Comparison of ENCODE assay signal across 1 cellular context in the genomic region with DNA sequence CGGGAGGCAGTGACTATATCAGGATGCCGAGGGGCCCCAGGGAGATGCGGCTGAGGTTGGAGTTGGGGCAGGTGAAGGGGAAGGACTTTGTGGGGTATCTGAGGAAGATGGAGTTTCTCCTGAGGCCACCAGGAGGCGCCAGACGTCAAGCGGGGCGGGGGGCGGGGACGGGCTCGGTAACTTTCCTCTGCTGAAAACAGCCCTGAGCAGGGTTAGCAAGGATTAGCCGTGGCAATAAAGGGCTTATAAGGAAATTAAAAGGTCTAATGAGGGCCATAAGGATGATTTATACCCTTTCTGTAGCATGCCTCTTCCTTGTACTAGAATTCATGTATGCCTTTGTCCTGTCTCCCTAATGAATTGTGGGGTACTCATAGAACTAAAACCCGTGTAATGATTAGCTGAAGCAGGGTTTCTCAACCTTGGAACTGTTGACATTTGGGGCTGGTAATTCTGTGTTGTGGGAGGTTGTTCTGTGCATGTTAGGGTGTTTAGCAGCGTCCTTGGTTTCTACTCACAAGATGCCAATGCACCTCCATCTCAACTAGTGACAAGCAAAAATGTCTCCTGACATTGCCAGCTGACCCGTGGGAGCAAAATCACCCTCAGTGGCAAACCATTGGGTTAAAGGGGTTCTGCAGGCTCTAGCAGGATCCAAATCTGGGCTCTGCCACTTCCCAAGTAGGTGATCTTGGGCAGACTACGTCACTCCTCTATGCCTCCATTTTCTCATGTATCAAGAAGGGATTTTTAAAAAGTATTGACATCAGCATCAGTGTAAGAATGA.
A peak's percentile ranks its signal among the peaks of the same experiment; 100 is the strongest.
TF ChIP-seq lines count a peak whose summit lies in the region.

No MANE protein-coding gene starts in this region.

TF ChIP-seq in HepG2, 621 proteins besides CTCF, POLR2A, EP300 and RAD21 (continued from another document and continues in another):
- TF ChIP-seq, protein P1, sequence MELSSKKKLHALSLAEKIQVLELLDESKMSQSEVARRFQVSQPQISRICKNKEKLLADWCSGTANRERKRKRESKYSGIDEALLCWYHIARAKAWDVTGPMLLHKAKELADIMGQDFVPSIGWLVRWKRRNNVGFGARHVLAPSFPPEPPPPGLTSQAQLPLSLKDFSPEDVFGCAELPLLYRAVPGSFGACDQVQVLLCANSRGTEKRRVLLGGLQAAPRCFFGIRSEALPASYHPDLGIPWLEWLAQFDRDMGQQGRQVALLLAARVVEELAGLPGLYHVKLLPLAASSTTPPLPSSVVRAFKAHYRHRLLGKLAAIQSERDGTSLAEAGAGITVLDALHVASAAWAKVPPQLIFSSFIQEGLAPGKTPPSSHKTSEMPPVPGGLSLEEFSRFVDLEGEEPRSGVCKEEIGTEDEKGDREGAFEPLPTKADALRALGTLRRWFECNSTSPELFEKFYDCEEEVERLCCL (CRISPR knock-in tag; IDR thresholded peaks at IDR 0.05; ENCODE audit: borderline replicate concordance) = 0 out of 2 replicates have a peak, but pooled peaks have one; percentile 77
- TF ChIP-seq ZNF703 (CRISPR knock-in tag; IDR thresholded peaks at IDR 0.05; ENCODE audit: borderline replicate concordance) = no peak
- 0 out of 2 replicates have a peak, but pooled peaks have one; percentile 29 for TF ChIP-seq ZFP37 (CRISPR knock-in tag; IDR thresholded peaks at IDR 0.05; ENCODE audit: borderline replicate concordance)
- TF ChIP-seq SOX13 (IDR thresholded peaks at IDR 0.05) = peak; percentile 73
- peak in 1 of 2 experiments; percentile 91; a peak in 2 of 4 replicates for TF ChIP-seq SOX13 (CRISPR knock-in tag; conservative IDR thresholded peaks at IDR 0.05 in 1 of 2, IDR thresholded peaks at IDR 0.05 in 1 of 2)
- no peak for TF ChIP-seq ZBTB8A (CRISPR knock-in tag; IDR thresholded peaks at IDR 0.05; ENCODE audit: borderline replicate concordance, low read depth)
- TF ChIP-seq KLF16 (CRISPR knock-in tag; IDR thresholded peaks at IDR 0.05) = peak in 1 of 2 experiments; percentile 84; a peak in 2 of 4 replicates
- TF ChIP-seq KDM6A (CRISPR knock-in tag; IDR thresholded peaks at IDR 0.05; ENCODE audit: low read depth) = peak; percentile 90
- no peak for TF ChIP-seq ZFP82 (CRISPR knock-in tag; IDR thresholded peaks at IDR 0.05; ENCODE audit: borderline replicate concordance)
- TF ChIP-seq ZFP41 (CRISPR knock-in tag; IDR thresholded peaks at IDR 0.05; ENCODE audit: borderline replicate concordance) = no peak
- TF ChIP-seq SRY (CRISPR knock-in tag; IDR thresholded peaks at IDR 0.05) = no peak
- TF ChIP-seq KDM2A (CRISPR knock-in tag; IDR thresholded peaks at IDR 0.05; ENCODE audit: borderline replicate concordance, low read depth) = peak; percentile 69
- TF ChIP-seq U2AF1 (optimal IDR thresholded peaks at IDR 0.05; ENCODE audit: low read depth, low read length) = no peak
- no peak; the same call in 1 of the 2 replicates for TF ChIP-seq ZNF484 (CRISPR knock-in tag; IDR thresholded peaks at IDR 0.05; ENCODE audit: borderline replicate concordance, low read depth)
- peak; percentile 70; the same call in 1 of the 2 replicates for TF ChIP-seq ZNF607 (CRISPR knock-in tag; IDR thresholded peaks at IDR 0.05; ENCODE audit: borderline replicate concordance)
- TF ChIP-seq ZNF772 (CRISPR knock-in tag; IDR thresholded peaks at IDR 0.05) = peak; percentile 53; the same call in 1 of the 2 replicates
- no peak for TF ChIP-seq ZNF446 (CRISPR knock-in tag; IDR thresholded peaks at IDR 0.05)
- TF ChIP-seq ZNF766 (CRISPR knock-in tag; IDR thresholded peaks at IDR 0.05; ENCODE audit: borderline replicate concordance) = peak; percentile 56; the same call in 1 of the 2 replicates
- TF ChIP-seq, protein P2, sequence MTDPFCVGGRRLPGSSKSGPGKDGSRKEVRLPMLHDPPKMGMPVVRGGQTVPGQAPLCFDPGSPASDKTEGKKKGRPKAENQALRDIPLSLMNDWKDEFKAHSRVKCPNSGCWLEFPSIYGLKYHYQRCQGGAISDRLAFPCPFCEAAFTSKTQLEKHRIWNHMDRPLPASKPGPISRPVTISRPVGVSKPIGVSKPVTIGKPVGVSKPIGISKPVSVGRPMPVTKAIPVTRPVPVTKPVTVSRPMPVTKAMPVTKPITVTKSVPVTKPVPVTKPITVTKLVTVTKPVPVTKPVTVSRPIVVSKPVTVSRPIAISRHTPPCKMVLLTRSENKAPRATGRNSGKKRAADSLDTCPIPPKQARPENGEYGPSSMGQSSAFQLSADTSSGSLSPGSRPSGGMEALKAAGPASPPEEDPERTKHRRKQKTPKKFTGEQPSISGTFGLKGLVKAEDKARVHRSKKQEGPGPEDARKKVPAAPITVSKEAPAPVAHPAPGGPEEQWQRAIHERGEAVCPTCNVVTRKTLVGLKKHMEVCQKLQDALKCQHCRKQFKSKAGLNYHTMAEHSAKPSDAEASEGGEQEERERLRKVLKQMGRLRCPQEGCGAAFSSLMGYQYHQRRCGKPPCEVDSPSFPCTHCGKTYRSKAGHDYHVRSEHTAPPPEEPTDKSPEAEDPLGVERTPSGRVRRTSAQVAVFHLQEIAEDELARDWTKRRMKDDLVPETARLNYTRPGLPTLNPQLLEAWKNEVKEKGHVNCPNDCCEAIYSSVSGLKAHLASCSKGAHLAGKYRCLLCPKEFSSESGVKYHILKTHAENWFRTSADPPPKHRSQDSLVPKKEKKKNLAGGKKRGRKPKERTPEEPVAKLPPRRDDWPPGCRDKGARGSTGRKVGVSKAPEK (CRISPR knock-in tag; IDR thresholded peaks at IDR 0.05; ENCODE audit: borderline replicate concordance) = peak; percentile 99
- no peak for TF ChIP-seq SP1 (IDR thresholded peaks at IDR 0.05)
- no peak for TF ChIP-seq SP1 (CRISPR knock-in tag; IDR thresholded peaks at IDR 0.05)
- no peak for TF ChIP-seq ZNF773 (CRISPR knock-in tag; IDR thresholded peaks at IDR 0.05; ENCODE audit: borderline replicate concordance)
- TF ChIP-seq, protein P3, sequence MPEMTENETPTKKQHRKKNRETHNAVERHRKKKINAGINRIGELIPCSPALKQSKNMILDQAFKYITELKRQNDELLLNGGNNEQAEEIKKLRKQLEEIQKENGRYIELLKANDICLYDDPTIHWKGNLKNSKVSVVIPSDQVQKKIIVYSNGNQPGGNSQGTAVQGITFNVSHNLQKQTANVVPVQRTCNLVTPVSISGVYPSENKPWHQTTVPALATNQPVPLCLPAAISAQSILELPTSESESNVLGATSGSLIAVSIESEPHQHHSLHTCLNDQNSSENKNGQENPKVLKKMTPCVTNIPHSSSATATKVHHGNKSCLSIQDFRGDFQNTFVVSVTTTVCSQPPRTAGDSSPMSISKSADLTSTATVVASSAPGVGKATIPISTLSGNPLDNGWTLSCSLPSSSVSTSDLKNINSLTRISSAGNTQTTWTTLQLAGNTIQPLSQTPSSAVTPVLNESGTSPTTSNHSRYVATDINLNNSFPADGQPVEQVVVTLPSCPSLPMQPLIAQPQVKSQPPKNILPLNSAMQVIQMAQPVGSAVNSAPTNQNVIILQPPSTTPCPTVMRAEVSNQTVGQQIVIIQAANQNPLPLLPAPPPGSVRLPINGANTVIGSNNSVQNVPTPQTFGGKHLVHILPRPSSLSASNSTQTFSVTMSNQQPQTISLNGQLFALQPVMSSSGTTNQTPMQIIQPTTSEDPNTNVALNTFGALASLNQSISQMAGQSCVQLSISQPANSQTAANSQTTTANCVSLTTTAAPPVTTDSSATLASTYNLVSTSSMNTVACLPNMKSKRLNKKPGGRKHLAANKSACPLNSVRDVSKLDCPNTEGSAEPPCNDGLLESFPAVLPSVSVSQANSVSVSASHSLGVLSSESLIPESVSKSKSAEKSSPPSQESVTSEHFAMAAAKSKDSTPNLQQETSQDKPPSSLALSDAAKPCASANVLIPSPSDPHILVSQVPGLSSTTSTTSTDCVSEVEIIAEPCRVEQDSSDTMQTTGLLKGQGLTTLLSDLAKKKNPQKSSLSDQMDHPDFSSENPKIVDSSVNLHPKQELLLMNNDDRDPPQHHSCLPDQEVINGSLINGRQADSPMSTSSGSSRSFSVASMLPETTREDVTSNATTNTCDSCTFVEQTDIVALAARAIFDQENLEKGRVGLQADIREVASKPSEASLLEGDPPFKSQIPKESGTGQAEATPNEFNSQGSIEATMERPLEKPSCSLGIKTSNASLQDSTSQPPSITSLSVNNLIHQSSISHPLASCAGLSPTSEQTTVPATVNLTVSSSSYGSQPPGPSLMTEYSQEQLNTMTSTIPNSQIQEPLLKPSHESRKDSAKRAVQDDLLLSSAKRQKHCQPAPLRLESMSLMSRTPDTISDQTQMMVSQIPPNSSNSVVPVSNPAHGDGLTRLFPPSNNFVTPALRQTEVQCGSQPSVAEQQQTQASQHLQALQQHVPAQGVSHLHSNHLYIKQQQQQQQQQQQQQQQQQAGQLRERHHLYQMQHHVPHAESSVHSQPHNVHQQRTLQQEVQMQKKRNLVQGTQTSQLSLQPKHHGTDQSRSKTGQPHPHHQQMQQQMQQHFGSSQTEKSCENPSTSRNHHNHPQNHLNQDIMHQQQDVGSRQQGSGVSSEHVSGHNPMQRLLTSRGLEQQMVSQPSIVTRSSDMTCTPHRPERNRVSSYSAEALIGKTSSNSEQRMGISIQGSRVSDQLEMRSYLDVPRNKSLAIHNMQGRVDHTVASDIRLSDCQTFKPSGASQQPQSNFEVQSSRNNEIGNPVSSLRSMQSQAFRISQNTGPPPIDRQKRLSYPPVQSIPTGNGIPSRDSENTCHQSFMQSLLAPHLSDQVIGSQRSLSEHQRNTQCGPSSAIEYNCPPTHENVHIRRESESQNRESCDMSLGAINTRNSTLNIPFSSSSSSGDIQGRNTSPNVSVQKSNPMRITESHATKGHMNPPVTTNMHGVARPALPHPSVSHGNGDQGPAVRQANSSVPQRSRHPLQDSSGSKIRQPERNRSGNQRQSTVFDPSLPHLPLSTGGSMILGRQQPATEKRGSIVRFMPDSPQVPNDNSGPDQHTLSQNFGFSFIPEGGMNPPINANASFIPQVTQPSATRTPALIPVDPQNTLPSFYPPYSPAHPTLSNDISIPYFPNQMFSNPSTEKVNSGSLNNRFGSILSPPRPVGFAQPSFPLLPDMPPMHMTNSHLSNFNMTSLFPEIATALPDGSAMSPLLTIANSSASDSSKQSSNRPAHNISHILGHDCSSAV (CRISPR knock-in tag; IDR thresholded peaks at IDR 0.05; ENCODE audit: borderline replicate concordance) = no peak
- no peak for TF ChIP-seq GTF3A (CRISPR knock-in tag; conservative IDR thresholded peaks at IDR 0.05)
- 0 out of 2 replicates have a peak, but pooled peaks have one; percentile 52 for TF ChIP-seq ZNF709 (CRISPR knock-in tag; IDR thresholded peaks at IDR 0.05)
- TF ChIP-seq, protein P4, sequence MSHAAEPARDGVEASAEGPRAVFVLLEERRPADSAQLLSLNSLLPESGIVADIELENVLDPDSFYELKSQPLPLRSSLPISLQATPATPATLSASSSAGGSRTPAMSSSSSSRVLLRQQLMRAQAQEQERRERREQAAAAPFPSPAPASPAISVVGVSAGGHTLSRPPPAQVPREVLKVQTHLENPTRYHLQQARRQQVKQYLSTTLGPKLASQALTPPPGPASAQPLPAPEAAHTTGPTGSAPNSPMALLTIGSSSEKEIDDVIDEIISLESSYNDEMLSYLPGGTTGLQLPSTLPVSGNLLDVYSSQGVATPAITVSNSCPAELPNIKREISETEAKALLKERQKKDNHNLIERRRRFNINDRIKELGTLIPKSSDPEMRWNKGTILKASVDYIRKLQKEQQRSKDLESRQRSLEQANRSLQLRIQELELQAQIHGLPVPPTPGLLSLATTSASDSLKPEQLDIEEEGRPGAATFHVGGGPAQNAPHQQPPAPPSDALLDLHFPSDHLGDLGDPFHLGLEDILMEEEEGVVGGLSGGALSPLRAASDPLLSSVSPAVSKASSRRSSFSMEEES (CRISPR knock-in tag; IDR thresholded peaks at IDR 0.05) = no peak
- TF ChIP-seq, protein P5, sequence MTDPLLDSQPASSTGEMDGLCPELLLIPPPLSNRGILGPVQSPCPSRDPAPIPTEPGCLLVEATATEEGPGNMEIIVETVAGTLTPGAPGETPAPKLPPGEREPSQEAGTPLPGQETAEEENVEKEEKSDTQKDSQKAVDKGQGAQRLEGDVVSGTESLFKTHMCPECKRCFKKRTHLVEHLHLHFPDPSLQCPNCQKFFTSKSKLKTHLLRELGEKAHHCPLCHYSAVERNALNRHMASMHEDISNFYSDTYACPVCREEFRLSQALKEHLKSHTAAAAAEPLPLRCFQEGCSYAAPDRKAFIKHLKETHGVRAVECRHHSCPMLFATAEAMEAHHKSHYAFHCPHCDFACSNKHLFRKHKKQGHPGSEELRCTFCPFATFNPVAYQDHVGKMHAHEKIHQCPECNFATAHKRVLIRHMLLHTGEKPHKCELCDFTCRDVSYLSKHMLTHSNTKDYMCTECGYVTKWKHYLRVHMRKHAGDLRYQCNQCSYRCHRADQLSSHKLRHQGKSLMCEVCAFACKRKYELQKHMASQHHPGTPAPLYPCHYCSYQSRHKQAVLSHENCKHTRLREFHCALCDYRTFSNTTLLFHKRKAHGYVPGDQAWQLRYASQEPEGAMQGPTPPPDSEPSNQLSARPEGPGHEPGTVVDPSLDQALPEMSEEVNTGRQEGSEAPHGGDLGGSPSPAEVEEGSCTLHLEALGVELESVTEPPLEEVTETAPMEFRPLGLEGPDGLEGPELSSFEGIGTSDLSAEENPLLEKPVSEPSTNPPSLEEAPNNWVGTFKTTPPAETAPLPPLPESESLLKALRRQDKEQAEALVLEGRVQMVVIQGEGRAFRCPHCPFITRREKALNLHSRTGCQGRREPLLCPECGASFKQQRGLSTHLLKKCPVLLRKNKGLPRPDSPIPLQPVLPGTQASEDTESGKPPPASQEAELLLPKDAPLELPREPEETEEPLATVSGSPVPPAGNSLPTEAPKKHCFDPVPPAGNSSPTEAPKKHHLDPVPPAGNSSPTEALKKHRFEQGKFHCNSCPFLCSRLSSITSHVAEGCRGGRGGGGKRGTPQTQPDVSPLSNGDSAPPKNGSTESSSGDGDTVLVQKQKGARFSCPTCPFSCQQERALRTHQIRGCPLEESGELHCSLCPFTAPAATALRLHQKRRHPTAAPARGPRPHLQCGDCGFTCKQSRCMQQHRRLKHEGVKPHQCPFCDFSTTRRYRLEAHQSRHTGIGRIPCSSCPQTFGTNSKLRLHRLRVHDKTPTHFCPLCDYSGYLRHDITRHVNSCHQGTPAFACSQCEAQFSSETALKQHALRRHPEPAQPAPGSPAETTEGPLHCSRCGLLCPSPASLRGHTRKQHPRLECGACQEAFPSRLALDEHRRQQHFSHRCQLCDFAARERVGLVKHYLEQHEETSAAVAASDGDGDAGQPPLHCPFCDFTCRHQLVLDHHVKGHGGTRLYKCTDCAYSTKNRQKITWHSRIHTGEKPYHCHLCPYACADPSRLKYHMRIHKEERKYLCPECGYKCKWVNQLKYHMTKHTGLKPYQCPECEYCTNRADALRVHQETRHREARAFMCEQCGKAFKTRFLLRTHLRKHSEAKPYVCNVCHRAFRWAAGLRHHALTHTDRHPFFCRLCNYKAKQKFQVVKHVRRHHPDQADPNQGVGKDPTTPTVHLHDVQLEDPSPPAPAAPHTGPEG (CRISPR knock-in tag; IDR thresholded peaks at IDR 0.05) = no peak
- peak; percentile 75; the same call in 1 of the 2 replicates for TF ChIP-seq ZNF605 (CRISPR knock-in tag; IDR thresholded peaks at IDR 0.05)
- TF ChIP-seq, protein P6, sequence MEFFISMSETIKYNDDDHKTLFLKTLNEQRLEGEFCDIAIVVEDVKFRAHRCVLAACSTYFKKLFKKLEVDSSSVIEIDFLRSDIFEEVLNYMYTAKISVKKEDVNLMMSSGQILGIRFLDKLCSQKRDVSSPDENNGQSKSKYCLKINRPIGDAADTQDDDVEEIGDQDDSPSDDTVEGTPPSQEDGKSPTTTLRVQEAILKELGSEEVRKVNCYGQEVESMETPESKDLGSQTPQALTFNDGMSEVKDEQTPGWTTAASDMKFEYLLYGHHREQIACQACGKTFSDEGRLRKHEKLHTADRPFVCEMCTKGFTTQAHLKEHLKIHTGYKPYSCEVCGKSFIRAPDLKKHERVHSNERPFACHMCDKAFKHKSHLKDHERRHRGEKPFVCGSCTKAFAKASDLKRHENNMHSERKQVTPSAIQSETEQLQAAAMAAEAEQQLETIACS (CRISPR knock-in tag; IDR thresholded peaks at IDR 0.05) = no peak
- peak; percentile 38; the same call in 1 of the 2 replicates for TF ChIP-seq TGIF2 (CRISPR knock-in tag; IDR thresholded peaks at IDR 0.05)
- TF ChIP-seq ZNF383 (CRISPR knock-in tag; IDR thresholded peaks at IDR 0.05; ENCODE audit: borderline replicate concordance) = peak; percentile 98; the same call in 1 of the 2 replicates
